17 cellular contexts compared by ENCODE assay signal in the genomic region with DNA sequence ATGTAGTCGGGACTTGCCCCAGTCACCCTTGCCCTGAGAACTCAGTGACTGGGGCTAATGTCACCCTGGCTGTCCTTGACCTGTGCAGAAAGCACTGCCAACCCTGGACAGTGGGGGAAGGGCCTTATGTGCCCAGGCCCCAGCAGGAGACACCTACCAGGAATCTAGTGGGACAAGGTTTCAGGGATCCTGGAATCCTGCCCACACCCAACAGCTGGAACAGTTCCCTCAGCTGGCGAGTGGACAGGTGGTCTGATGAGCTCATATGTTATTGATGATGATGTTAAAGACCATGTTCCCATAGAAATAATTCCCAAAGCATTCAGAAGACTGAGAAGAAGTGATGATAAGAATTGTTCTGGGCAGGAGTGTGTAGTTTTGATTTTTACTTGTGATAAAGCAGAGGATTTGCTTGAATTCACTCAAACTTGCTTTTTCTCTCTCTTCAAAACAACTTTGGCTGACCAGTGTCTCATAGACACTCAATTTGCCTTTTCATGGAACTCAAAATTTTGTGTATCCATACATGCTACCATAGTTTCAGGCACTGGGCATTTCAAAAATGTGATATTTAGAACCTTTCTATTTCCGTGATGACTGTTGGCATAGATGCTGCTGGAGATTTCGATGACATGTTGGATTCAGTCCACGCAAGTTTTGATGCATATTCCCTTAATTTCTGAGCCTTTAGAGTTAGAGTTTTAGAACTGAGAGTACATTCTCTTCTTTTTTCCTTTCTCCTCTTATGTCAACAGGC.
DNase-seq lines count a peak whose midpoint lies in the region; ATAC-seq and TF ChIP-seq lines count a peak whose summit lies in the region.
"Had no signal": no experiment of that assay in that cellular context is flagged by ENCODE, and none has a peak within 500 bp of the region (broad histone marks: within the 10 kb centered on the region; RNA-seq: fewer than 3 reads in every experiment).

No MANE protein-coding gene starts in this region.

- no peaks in the 10 kb centered on the region for H3K27me3 ChIP-seq in heart left ventricle
- H3K27me3 ChIP-seq in heart right ventricle = peaks cover 0 to 6% (median 0%) of the 10 kb centered on the region in 7 donors
- no peaks in the 10 kb centered on the region for H3K27me3 ChIP-seq in ovary
- no peaks in the 10 kb centered on the region for H3K27me3 ChIP-seq in uterus

- TF ChIP-seq EP300 in ovary (IDR thresholded peaks at IDR 0.05) = no peak

- TF ChIP-seq POLR2A in heart left ventricle (IDR thresholded peaks at IDR 0.05) (no peak), ovary (IDR thresholded peaks at IDR 0.05) (no peak), uterus (IDR thresholded peaks at IDR 0.05) (no peak)

- TF ChIP-seq CTCF in heart left ventricle (IDR thresholded peaks at IDR 0.05) (no peak), heart right ventricle (IDR thresholded peaks at IDR 0.05) (no peak), coronary artery (IDR thresholded peaks at IDR 0.05) (no peak), ovary (IDR thresholded peaks at IDR 0.05) (no peak), uterus (IDR thresholded peaks at IDR 0.05) (no peak)

- ATAC-seq in heart left ventricle = peak in 1 of 4 donors; percentile 10
- ATAC-seq in heart right ventricle = no peak
- no peak for ATAC-seq in GM18907 (IDR thresholded peaks at IDR 0.05; ENCODE audit: unreplicated experiment)
- ATAC-seq: natural killer cell had no signal

- H3K4me1 ChIP-seq in heart left ventricle (peaks cover 0 to 48% (median 23%) of the 10 kb centered on the region in 12 donors), heart right ventricle (peaks cover 0 to 48% (median 33%) of the 10 kb centered on the region in 9 donors), ovary (ENCODE audit: insufficient read depth) (peaks cover 27% of the 10 kb centered on the region), uterus (peaks cover 5 to 13% of the 10 kb centered on the region in 2 donors)

- no peak for DNase-seq in heart left ventricle
- no peak for DNase-seq in heart right ventricle
- DNase-seq in coronary artery (ENCODE audit: low spot score) = no peak
- peak; percentile 53 to 82 (median 68) for DNase-seq in ovary
- no peak for DNase-seq in uterus
- no peak for DNase-seq in dedifferentiated amniotic fluid mesenchymal stem cell (ENCODE audit: extremely low spot score)
- DNase-seq in NCI-H2227 treated with DMSO at 0.1 percent for 48 hours (lab: John Stamatoyannopoulos, UW) = no peak
- DNase-seq: activated CD4-positive, alpha-beta T cell treated with anti-CD3 and anti-CD28 coated beads, Interleukin-2, amount 50 U/mL, for 4 hours; activated T-cell treated with anti-CD3 and anti-CD28 coated beads, Interleukin-2, amount 50 U/mL, for 1 hour; central memory CD4-positive, alpha-beta T cell; endodermal cell; mammary epithelial cell; natural killer cell; stimulated activated CD4-positive, alpha-beta T cell treated with anti-CD3 and anti-CD28 coated beads, Interleukin-4, amount 100 ng/mL, for 1 hour; stimulated activated CD8-positive, alpha-beta memory T cell treated with anti-CD3 and anti-CD28 coated beads, Interleukin-4, amount 100 ng/mL, for 48 hours; SW 1271 had no signal

- no peak overlapping the region for H3K4me3 ChIP-seq in heart left ventricle
- no peak overlapping the region for H3K4me3 ChIP-seq in heart right ventricle
- peak overlapping the region; percentile 10 for H3K4me3 ChIP-seq in coronary artery
- no peak overlapping the region for H3K4me3 ChIP-seq in ovary
- H3K4me3 ChIP-seq in uterus = no peak overlapping the region

- H3K36me3 ChIP-seq in heart left ventricle = no peaks in the 10 kb centered on the region
- no peaks in the 10 kb centered on the region for H3K36me3 ChIP-seq in heart right ventricle
- no peaks in the 10 kb centered on the region for H3K36me3 ChIP-seq in ovary
- H3K36me3 ChIP-seq in uterus = no peaks in the 10 kb centered on the region

- H3K27ac ChIP-seq in heart left ventricle (peak overlapping the region in 8 of 12 donors; percentile 2 to 58 (median 24)), heart right ventricle (peak overlapping the region in 4 of 10 donors; percentile 1 to 17 (median 10)), coronary artery (peak overlapping the region; percentile 15 to 82), ovary (peak overlapping the region; percentile 32 to 85), uterus (peak overlapping the region; percentile 34 to 84)

- intact Hi-C loops in heart left ventricle (cut with DNase I) (no loop called here), heart right ventricle (cut with DNase I) (no loop called here), ovary (cut with DNase I) (no loop called here), uterus (cut with DNase I; ENCODE audit: low total_unique reads) (no loop called here)

- H3K9me3 ChIP-seq in heart left ventricle = no peaks in the 10 kb centered on the region
- H3K9me3 ChIP-seq in heart right ventricle = no peaks in the 10 kb centered on the region
- H3K9me3 ChIP-seq in ovary = no peaks in the 10 kb centered on the region
- H3K9me3 ChIP-seq in uterus = no peaks in the 10 kb centered on the region

- 50 to 66% (median 59%) methylated on average over 5 of the region's 5 CpGs for WGBS in heart left ventricle, 4 donors
- 47 to 64% methylated on average over 5 of the region's 5 CpGs for WGBS in heart right ventricle, 2 donors
- WGBS in ovary, 3 donors = 16 to 34% (median 18%) methylated on average over 5 of the region's 5 CpGs

Comparison
In these comparisons a context has a peak if more than half of its experiments do, and no peak if none do; other contexts are left out.
1. DNase-seq: peak in ovary (5 of 5); none in heart left ventricle (0 of 5), heart right ventricle (0 of 2), coronary artery (single experiment), uterus (0 of 2), dedifferentiated amniotic fluid mesenchymal stem cell (single experiment) and NCI-H2227 treated with DMSO at 0.1 percent for 48 hours (single experiment).